Comparison of ENCODE assay signal across 1 cellular context in the genomic region with DNA sequence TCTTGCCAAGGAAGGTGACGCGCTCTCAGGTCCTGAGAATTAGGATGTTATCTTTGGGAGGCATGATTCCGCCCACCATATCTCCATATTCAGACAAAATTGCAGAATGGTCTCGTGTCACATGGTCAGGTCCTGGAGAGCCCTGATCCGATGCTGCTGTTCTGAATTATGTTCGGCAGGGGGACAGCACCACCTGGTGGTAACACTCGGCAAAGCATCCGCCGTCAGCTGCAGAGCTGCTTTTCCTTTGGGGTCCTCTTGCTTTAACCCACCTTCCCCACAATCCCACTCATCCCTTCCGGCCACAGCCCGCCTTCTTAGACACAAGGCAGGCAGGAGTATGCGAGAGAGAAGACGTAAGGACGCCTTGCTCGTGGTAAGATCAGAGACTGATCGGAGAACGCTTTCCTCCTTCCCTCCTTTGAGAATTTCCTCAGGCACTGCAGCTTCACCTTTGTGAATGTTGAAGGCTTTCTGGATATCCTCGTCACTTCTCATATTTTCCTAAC.
TF ChIP-seq lines count a peak whose summit lies in the region.

No MANE protein-coding gene starts in this region.

TF ChIP-seq in K562, 482 proteins besides CTCF, POLR2A, EP300 and RAD21 (continued from another document):
- TF ChIP-seq ETS1 (conservative IDR thresholded peaks at IDR 0.05; ENCODE audit: control insufficient read depth, low read depth, low read length) = no peak
- peak; percentile 79 for TF ChIP-seq SMC3 (conservative IDR thresholded peaks at IDR 0.05; ENCODE audit: insufficient read depth, low read depth, low read length)
- TF ChIP-seq, protein P1, sequence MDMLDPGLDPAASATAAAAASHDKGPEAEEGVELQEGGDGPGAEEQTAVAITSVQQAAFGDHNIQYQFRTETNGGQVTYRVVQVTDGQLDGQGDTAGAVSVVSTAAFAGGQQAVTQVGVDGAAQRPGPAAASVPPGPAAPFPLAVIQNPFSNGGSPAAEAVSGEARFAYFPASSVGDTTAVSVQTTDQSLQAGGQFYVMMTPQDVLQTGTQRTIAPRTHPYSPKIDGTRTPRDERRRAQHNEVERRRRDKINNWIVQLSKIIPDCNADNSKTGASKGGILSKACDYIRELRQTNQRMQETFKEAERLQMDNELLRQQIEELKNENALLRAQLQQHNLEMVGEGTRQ (CRISPR knock-in tag; IDR thresholded peaks at IDR 0.05) = peak; percentile 56
- TF ChIP-seq KLF16 (IDR thresholded peaks at IDR 0.05) = peak; percentile 45; the same call in 1 of the 2 replicates
- no peak for TF ChIP-seq ZFP30 (CRISPR knock-in tag; IDR thresholded peaks at IDR 0.05; ENCODE audit: borderline replicate concordance)
- TF ChIP-seq STAG1 (CRISPR knock-in tag; IDR thresholded peaks at IDR 0.05; ENCODE audit: borderline replicate concordance) = peak; percentile 95
- no peak for TF ChIP-seq POLR2B (IDR thresholded peaks at IDR 0.05; ENCODE audit: low read depth, partially characterized antibody)
- TF ChIP-seq MEF2D (tag; conservative IDR thresholded peaks at IDR 0.05; ENCODE audit: low read depth) = no peak
